In the genomic region with DNA sequence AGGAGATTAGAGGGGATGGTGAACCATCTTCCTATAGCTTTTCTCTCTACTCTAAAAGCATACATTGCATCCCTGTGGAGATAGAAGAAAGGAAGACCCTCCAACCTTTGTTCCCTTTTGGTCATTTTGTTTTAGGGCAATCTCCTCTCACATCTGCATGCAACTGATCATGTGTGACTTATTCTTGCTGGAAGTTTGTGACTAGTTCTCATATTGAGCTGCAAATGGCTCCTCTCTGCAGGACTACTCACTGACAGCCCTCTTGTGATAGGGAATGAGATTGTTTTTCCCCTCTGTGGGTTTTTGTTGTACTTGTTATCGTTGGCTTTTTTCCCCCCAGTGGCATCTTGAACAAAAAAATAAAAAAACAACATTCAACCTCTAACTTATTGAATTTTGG, we compare ENCODE assay signal across 22 cellular contexts.
"Had no signal": no experiment of that assay in that cellular context is flagged by ENCODE, and none has a peak within 500 bp of the region (broad histone marks: within the 10 kb centered on the region; RNA-seq: fewer than 3 reads in every experiment).

No MANE protein-coding gene starts in this region.

- H3K36me3 ChIP-seq: ovary, right atrium auricular region, sigmoid colon, stomach, thoracic aorta had no signal

- H3K4me3 Mint-ChIP-seq: naive thymus-derived CD8-positive, alpha-beta T cell; type B pancreatic cell had no signal

- H3K9me3 ChIP-seq: thoracic aorta had no signal

- ATAC-seq: left cardiac atrium; left ventricle myocardium superior; naive thymus-derived CD8-positive, alpha-beta T cell had no signal

- H3K4me1 ChIP-seq: right atrium auricular region, sigmoid colon, stomach had no signal

- H3K27me3 ChIP-seq: hepatocyte, ovary, right atrium auricular region, sigmoid colon, stomach had no signal

- H3K4me3 ChIP-seq: dorsolateral prefrontal cortex, hepatocyte, lung, ovary, right atrium auricular region, sigmoid colon, skin epidermis, stomach, thoracic aorta had no signal

- H3K27ac Mint-ChIP-seq: naive thymus-derived CD8-positive, alpha-beta T cell; type B pancreatic cell had no signal

- H3K27me3 Mint-ChIP-seq: naive thymus-derived CD8-positive, alpha-beta T cell had no signal

- H2AFZ ChIP-seq: hepatocyte had no signal

- DNase-seq: cortex of kidney; dorsolateral prefrontal cortex; effector CD8-positive, alpha-beta T cell; foreskin melanocyte; head of caudate nucleus; kidney; left cardiac atrium; left ventricle myocardium superior; naive thymus-derived CD8-positive, alpha-beta T cell; nucleus accumbens; ovary; sigmoid colon; stimulated activated CD4-positive, alpha-beta T cell treated with anti-CD3 and anti-CD28 coated beads, Interleukin-2, amount 100 ng/mL, for 24 hours; stimulated activated naive CD4-positive, alpha-beta T cell; stomach; substantia nigra had no signal

- H3K4me1 Mint-ChIP-seq: naive thymus-derived CD8-positive, alpha-beta T cell had no signal

- H3K4me2 ChIP-seq: hepatocyte had no signal

- H3K79me2 ChIP-seq: hepatocyte had no signal

- H3K9me3 Mint-ChIP-seq: type B pancreatic cell had no signal

- H3K27ac ChIP-seq: dorsolateral prefrontal cortex, hepatocyte, ovary, right atrium auricular region, sigmoid colon, skin epidermis, stomach, thoracic aorta had no signal

- H3K36me3 Mint-ChIP-seq: type B pancreatic cell had no signal
